1 cellular context compared by ENCODE assay signal in the genomic region with DNA sequence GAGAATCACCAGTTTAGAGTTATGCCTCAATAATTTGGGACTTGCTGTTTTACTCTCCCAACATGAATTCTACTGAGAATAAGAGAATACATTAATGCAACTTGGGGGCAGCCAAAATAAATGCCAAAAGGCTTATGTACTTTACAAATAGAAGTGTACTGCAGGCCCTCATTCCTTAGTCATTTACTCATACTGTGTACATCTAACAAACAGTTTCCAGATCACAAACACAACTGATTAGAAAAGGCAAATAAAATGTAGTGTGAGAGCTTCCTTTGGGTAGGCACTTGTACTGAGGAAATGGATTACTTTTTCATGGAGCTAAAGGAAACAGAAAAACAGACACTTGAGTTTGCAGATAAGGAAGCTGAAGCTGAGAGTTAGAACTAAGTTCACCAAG.
TF ChIP-seq lines count a peak whose summit lies in the region.

No MANE protein-coding gene starts in this region.

TF ChIP-seq in HepG2, 621 proteins besides CTCF, POLR2A, EP300 and RAD21:
- TF ChIP-seq NCOA2 (CRISPR knock-in tag; IDR thresholded peaks at IDR 0.05) (no peak), ZBTB21 (CRISPR knock-in tag; IDR thresholded peaks at IDR 0.05) (no peak), JUND (CRISPR knock-in tag; IDR thresholded peaks at IDR 0.05) (no peak), ZNF546 (CRISPR knock-in tag; conservative IDR thresholded peaks at IDR 0.05) (no peak), MBNL3 (CRISPR knock-in tag; conservative IDR thresholded peaks at IDR 0.05) (no peak), MED8 (CRISPR knock-in tag; IDR thresholded peaks at IDR 0.05; ENCODE audit: insufficient replicate concordance) (no peak), FOSL2 (CRISPR knock-in tag; IDR thresholded peaks at IDR 0.05) (no peak), NFIB (CRISPR knock-in tag; IDR thresholded peaks at IDR 0.05; ENCODE audit: borderline replicate concordance) (no peak), KAT8 (CRISPR knock-in tag; IDR thresholded peaks at IDR 0.05) (no peak), HOXD1 (CRISPR knock-in tag; IDR thresholded peaks at IDR 0.05) (no peak), CCDC6 (CRISPR knock-in tag; IDR thresholded peaks at IDR 0.05) (no peak), ZNF660 (CRISPR knock-in tag; IDR thresholded peaks at IDR 0.05; ENCODE audit: borderline replicate concordance, low read depth) (no peak), GPN1 (CRISPR knock-in tag; IDR thresholded peaks at IDR 0.05; ENCODE audit: borderline replicate concordance) (no peak), ZNF557 (CRISPR knock-in tag; IDR thresholded peaks at IDR 0.05) (no peak)
- TF ChIP-seq, protein P1, sequence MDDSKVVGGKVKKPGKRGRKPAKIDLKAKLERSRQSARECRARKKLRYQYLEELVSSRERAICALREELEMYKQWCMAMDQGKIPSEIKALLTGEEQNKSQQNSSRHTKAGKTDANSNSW (CRISPR knock-in tag; IDR thresholded peaks at IDR 0.05; ENCODE audit: borderline replicate concordance) = no peak
- TF ChIP-seq, protein P2, sequence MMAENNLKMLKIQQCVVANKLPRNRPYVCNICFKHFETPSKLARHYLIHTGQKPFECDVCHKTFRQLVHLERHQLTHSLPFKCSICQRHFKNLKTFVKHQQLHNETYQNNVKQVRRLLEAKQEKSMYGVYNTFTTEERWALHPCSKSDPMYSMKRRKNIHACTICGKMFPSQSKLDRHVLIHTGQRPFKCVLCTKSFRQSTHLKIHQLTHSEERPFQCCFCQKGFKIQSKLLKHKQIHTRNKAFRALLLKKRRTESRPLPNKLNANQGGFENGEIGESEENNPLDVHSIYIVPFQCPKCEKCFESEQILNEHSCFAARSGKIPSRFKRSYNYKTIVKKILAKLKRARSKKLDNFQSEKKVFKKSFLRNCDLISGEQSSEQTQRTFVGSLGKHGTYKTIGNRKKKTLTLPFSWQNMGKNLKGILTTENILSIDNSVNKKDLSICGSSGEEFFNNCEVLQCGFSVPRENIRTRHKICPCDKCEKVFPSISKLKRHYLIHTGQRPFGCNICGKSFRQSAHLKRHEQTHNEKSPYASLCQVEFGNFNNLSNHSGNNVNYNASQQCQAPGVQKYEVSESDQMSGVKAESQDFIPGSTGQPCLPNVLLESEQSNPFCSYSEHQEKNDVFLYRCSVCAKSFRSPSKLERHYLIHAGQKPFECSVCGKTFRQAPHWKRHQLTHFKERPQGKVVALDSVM (CRISPR knock-in tag; IDR thresholded peaks at IDR 0.05) = no peak
- TF ChIP-seq, protein P3, sequence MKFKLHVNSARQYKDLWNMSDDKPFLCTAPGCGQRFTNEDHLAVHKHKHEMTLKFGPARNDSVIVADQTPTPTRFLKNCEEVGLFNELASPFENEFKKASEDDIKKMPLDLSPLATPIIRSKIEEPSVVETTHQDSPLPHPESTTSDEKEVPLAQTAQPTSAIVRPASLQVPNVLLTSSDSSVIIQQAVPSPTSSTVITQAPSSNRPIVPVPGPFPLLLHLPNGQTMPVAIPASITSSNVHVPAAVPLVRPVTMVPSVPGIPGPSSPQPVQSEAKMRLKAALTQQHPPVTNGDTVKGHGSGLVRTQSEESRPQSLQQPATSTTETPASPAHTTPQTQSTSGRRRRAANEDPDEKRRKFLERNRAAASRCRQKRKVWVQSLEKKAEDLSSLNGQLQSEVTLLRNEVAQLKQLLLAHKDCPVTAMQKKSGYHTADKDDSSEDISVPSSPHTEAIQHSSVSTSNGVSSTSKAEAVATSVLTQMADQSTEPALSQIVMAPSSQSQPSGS (CRISPR knock-in tag; IDR thresholded peaks at IDR 0.05) = no peak
